Comparison of ENCODE assay signal across 26 cellular contexts in genomic region chr2:232388324-232388891, GRCh38. TPM values are rescaled to one million over a fixed set of nuclear protein-coding genes. Genes with fewer than 3 reads are reported as not detected.
DNase-seq lines count a peak whose midpoint lies in the region; TF ChIP-seq lines count a peak whose summit lies in the region.
"Had no signal": no experiment of that assay in that cellular context is flagged by ENCODE, and none has a peak within 500 bp of the region (broad histone marks: within the 10 kb centered on the region; RNA-seq: fewer than 3 reads in every experiment).

No MANE protein-coding gene starts in this region.

- no peaks in the 10 kb centered on the region for H4K20me1 ChIP-seq in smooth muscle cell (ENCODE audit: low read depth)

- peaks cover 69% of the 10 kb centered on the region for H3K27me3 ChIP-seq in HUES6 (ENCODE audit: control insufficient read depth, insufficient read depth, low read length)
- peaks cover 83% of the 10 kb centered on the region for H3K27me3 ChIP-seq in endodermal cell (ENCODE audit: control insufficient read depth, insufficient read depth, low read length, poor library complexity, severe bottlenecking)
- peaks cover 46% of the 10 kb centered on the region for H3K27me3 ChIP-seq in mesendoderm (ENCODE audit: insufficient read depth, low read length, poor library complexity)
- peaks cover 11% of the 10 kb centered on the region for H3K27me3 ChIP-seq in smooth muscle cell (ENCODE audit: low read depth)
- H3K27me3 ChIP-seq: ascending aorta had no signal

- peaks cover 7% of the 10 kb centered on the region for H3F3A ChIP-seq in smooth muscle cell (ENCODE audit: low read depth)

- H3K27ac Mint-ChIP-seq in endodermal cell (no peak overlapping the region), progenitor cell of endocrine pancreas (no peak overlapping the region), HFFc6 (no peak overlapping the region)
- H3K27ac Mint-ChIP-seq: activated CD4-positive, alpha-beta T cell treated with anti-CD3 and anti-CD28 coated beads, Interleukin-2, amount 10 ng/mL, durations not matched to agents 7 days and 5 days; activated CD8-positive, alpha-beta memory T cell treated with anti-CD3 and anti-CD28 coated beads, Interleukin-2, amount 10 ng/mL, durations not matched to agents 7 days and 5 days; activated naive CD4-positive, alpha-beta T cell treated with anti-CD3 and anti-CD28 coated beads, Interleukin-2, amount 50 U/mL, for 72 hours; CD4-positive, CD25-positive, alpha-beta regulatory T cell had no signal

- H3K9me3 Mint-ChIP-seq in endodermal cell (no peaks in the 10 kb centered on the region), progenitor cell of endocrine pancreas (ENCODE audit: low read depth) (no peaks in the 10 kb centered on the region), HFFc6 (no peaks in the 10 kb centered on the region)
- H3K9me3 Mint-ChIP-seq: activated CD4-positive, alpha-beta T cell treated with anti-CD3 and anti-CD28 coated beads, Interleukin-2, amount 10 ng/mL, durations not matched to agents 7 days and 5 days; activated naive CD4-positive, alpha-beta T cell treated with anti-CD3 and anti-CD28 coated beads, Interleukin-2, amount 50 U/mL, for 72 hours; naive thymus-derived CD8-positive, alpha-beta T cell had no signal

- no peak overlapping the region for H3K4ac ChIP-seq in mesendoderm (ENCODE audit: low read depth, low read length)

- WGBS in endodermal cell (ENCODE audit: insufficient coverage in 1 of 2, insufficient read length in 1 of 2), 2 experiments, result 13 to 17% methylated on average over 35 to 42 of the region's 42 CpGs
- no CpG with 5 or more reads among the region's 42 CpGs for WGBS in mesendoderm (ENCODE audit: extremely low coverage, insufficient coverage, low lambda C conversion rate)
- 44% methylated on average over 42 of the region's 42 CpGs for WGBS in smooth muscle cell (ENCODE audit: low lambda C conversion rate)

- H3K23ac ChIP-seq in mesendoderm (ENCODE audit: low read length), result no peak overlapping the region

- no peak overlapping the region for H4K5ac ChIP-seq in mesendoderm (ENCODE audit: low read length)

- peak overlapping the region; percentile 48 for H3K4me2 ChIP-seq in mesendoderm (ENCODE audit: low read length)
- peak overlapping the region; percentile 67 for H3K4me2 ChIP-seq in smooth muscle cell

- H3K4me3 Mint-ChIP-seq in endodermal cell, result peak overlapping the region; percentile 46
- no peak overlapping the region for H3K4me3 Mint-ChIP-seq in progenitor cell of endocrine pancreas (ENCODE audit: low read depth)
- no peak overlapping the region for H3K4me3 Mint-ChIP-seq in HFFc6
- H3K4me3 Mint-ChIP-seq: activated CD4-positive, alpha-beta T cell treated with anti-CD3 and anti-CD28 coated beads, Interleukin-2, amount 10 ng/mL, durations not matched to agents 7 days and 5 days; activated CD8-positive, alpha-beta memory T cell treated with anti-CD3 and anti-CD28 coated beads, Interleukin-2, amount 10 ng/mL, durations not matched to agents 7 days and 5 days; CD4-positive, CD25-positive, alpha-beta regulatory T cell; naive thymus-derived CD8-positive, alpha-beta T cell had no signal

- no peak overlapping the region for H3K27ac ChIP-seq in HUES6 (ENCODE audit: low read depth, low read length)
- H3K27ac ChIP-seq in endodermal cell (ENCODE audit: low read depth, low read length), result no peak overlapping the region
- no peak overlapping the region for H3K27ac ChIP-seq in mesendoderm (ENCODE audit: low read depth, low read length)
- no peak overlapping the region for H3K27ac ChIP-seq in smooth muscle cell (ENCODE audit: low read depth)
- H3K27ac ChIP-seq: ascending aorta, epithelial cell of prostate, uterus had no signal

- no peak overlapping the region for H3K56ac ChIP-seq in mesendoderm (ENCODE audit: low read length)

- no peaks in the 10 kb centered on the region for H3K79me2 ChIP-seq in mesendoderm (ENCODE audit: control insufficient read depth, insufficient read depth, low read length)
- no peaks in the 10 kb centered on the region for H3K79me2 ChIP-seq in smooth muscle cell (ENCODE audit: low read depth)

- H3K4me1 ChIP-seq in HUES6 (ENCODE audit: control insufficient read depth, insufficient read depth, low read length) (peaks cover 29% of the 10 kb centered on the region), endodermal cell (ENCODE audit: control insufficient read depth, insufficient read depth, low read length) (no peaks in the 10 kb centered on the region), mesendoderm (ENCODE audit: control insufficient read depth, low read depth, low read length) (no peaks in the 10 kb centered on the region), smooth muscle cell (ENCODE audit: low read depth) (peaks cover 15% of the 10 kb centered on the region)
- H3K4me1 ChIP-seq: ascending aorta had no signal

- DNase-seq in endodermal cell (peak; percentile 68), mesendoderm (peak; percentile 42), smooth muscle cell (lab: John Stamatoyannopoulos, UW; ENCODE audit: unreplicated experiment) (no peak), progenitor cell of endocrine pancreas (ENCODE audit: low spot score, unreplicated experiment) (no peak), HFFc6 (no peak), DMS 273 (lab: John Stamatoyannopoulos, UW; ENCODE audit: unreplicated experiment) (no peak), nucleus accumbens (lab: John Stamatoyannopoulos, UW) (no peak)
- DNase-seq: activated CD4-positive, alpha-beta T cell treated with anti-CD3 and anti-CD28 coated beads, Interleukin-2, amount 10 ng/mL, durations not matched to agents 7 days and 5 days; activated CD8-positive, alpha-beta memory T cell treated with anti-CD3 and anti-CD28 coated beads, Interleukin-2, amount 10 ng/mL, durations not matched to agents 7 days and 5 days; CD4-positive, CD25-positive, alpha-beta regulatory T cell; central memory CD4-positive, alpha-beta T cell; DMS 273 treated with DMSO at 0.1 percent for 48 hours; naive thymus-derived CD8-positive, alpha-beta T cell; NCI-H1105; NCI-H2029 treated with DMSO at 0.1 percent for 48 hours; stimulated activated CD4-positive, alpha-beta T cell treated with anti-CD3 and anti-CD28 coated beads, Interleukin-1b, Interleukin-23, amount 100 ng/mL, for 48 hours; uterus had no signal

- H2BK15ac ChIP-seq in mesendoderm (replicated peaks; ENCODE audit: low read depth), result no peak overlapping the region

- H3K36me3 ChIP-seq in HUES6 (ENCODE audit: control insufficient read depth, insufficient read depth, low read length) (no peaks in the 10 kb centered on the region), endodermal cell (ENCODE audit: control insufficient read depth, insufficient read depth, low read length) (no peaks in the 10 kb centered on the region), mesendoderm (ENCODE audit: control insufficient read depth, insufficient read depth, low read length) (no peaks in the 10 kb centered on the region), smooth muscle cell (ENCODE audit: low read depth) (no peaks in the 10 kb centered on the region)
- H3K36me3 ChIP-seq: ascending aorta, uterus had no signal

- H3K79me1 ChIP-seq in mesendoderm (ENCODE audit: low read length), result no peaks in the 10 kb centered on the region

- no peak overlapping the region for H4K8ac ChIP-seq in mesendoderm (ENCODE audit: low read depth, low read length)

- no peak overlapping the region for H2BK5ac ChIP-seq in mesendoderm (ENCODE audit: low read length)

- H3K36me3 Mint-ChIP-seq in endodermal cell (ENCODE audit: low read depth) (no peaks in the 10 kb centered on the region), progenitor cell of endocrine pancreas (ENCODE audit: insufficient read depth) (no peaks in the 10 kb centered on the region), HFFc6 (ENCODE audit: low read depth) (no peaks in the 10 kb centered on the region; the same call in 1 of the 2 replicates)
- H3K36me3 Mint-ChIP-seq: activated CD8-positive, alpha-beta memory T cell treated with anti-CD3 and anti-CD28 coated beads, Interleukin-2, amount 10 ng/mL, durations not matched to agents 7 days and 5 days; activated naive CD4-positive, alpha-beta T cell treated with anti-CD3 and anti-CD28 coated beads, Interleukin-2, amount 50 U/mL, for 72 hours; CD4-positive, CD25-positive, alpha-beta regulatory T cell had no signal

- H3K18ac ChIP-seq in mesendoderm (ENCODE audit: low read length), result no peak overlapping the region

- H3K4me3 ChIP-seq in HUES6 (ENCODE audit: low read depth, low read length), result peak overlapping the region; percentile 65
- H3K4me3 ChIP-seq in endodermal cell (ENCODE audit: low read length), result no peak overlapping the region
- H3K4me3 ChIP-seq in mesendoderm (ENCODE audit: low read length), result no peak overlapping the region
- H3K4me3 ChIP-seq in smooth muscle cell, result no peak overlapping the region
- H3K4me3 ChIP-seq: uterus had no signal

- no peaks in the 10 kb centered on the region for H3K9me3 ChIP-seq in HUES6 (ENCODE audit: control insufficient read depth, insufficient read depth, low read depth, low read length)
- H3K9me3 ChIP-seq in endodermal cell (ENCODE audit: control insufficient read depth, low read length), result no peaks in the 10 kb centered on the region
- no peaks in the 10 kb centered on the region for H3K9me3 ChIP-seq in smooth muscle cell (replicated peaks; ENCODE audit: low read depth)
- H3K9me3 ChIP-seq: ascending aorta, uterus had no signal

- no peak for TF ChIP-seq CTCF in endodermal cell (conservative IDR thresholded peaks at IDR 0.05)
- TF ChIP-seq CTCF in smooth muscle cell (IDR thresholded peaks at IDR 0.05; ENCODE audit: borderline replicate concordance, insufficient read depth, poor library complexity, severe bottlenecking), result no peak
- TF ChIP-seq CTCF in progenitor cell of endocrine pancreas (IDR thresholded peaks at IDR 0.05; ENCODE audit: unreplicated experiment), result no peak
- no peak for TF ChIP-seq CTCF in HFFc6 (IDR thresholded peaks at IDR 0.05)

- H2BK120ac ChIP-seq in mesendoderm (ENCODE audit: low read depth, low read length), result no peak overlapping the region

- no peak overlapping the region for H2AFZ ChIP-seq in smooth muscle cell (ENCODE audit: low read depth)

- no peak overlapping the region for H2AK5ac ChIP-seq in mesendoderm (ENCODE audit: low read length)

- peaks cover 3% of the 10 kb centered on the region for H3K4me1 Mint-ChIP-seq in endodermal cell
- H3K4me1 Mint-ChIP-seq in progenitor cell of endocrine pancreas (ENCODE audit: low read depth), result peaks cover 6% of the 10 kb centered on the region
- peaks cover 28% of the 10 kb centered on the region for H3K4me1 Mint-ChIP-seq in HFFc6 (ENCODE audit: low read depth)
- H3K4me1 Mint-ChIP-seq: activated CD4-positive, alpha-beta T cell treated with anti-CD3 and anti-CD28 coated beads, Interleukin-2, amount 10 ng/mL, durations not matched to agents 7 days and 5 days; activated CD8-positive, alpha-beta memory T cell treated with anti-CD3 and anti-CD28 coated beads, Interleukin-2, amount 10 ng/mL, durations not matched to agents 7 days and 5 days had no signal

- H3K27me3 Mint-ChIP-seq in endodermal cell (ENCODE audit: insufficient read depth) (peaks cover 81% of the 10 kb centered on the region), progenitor cell of endocrine pancreas (peaks cover 72% of the 10 kb centered on the region), HFFc6 (ENCODE audit: insufficient read depth) (peaks cover 60% of the 10 kb centered on the region)

- H3K9ac ChIP-seq in HUES6 (ENCODE audit: low read length), result peak overlapping the region; percentile 51
- no peak overlapping the region for H3K9ac ChIP-seq in endodermal cell (ENCODE audit: extremely low read depth, low read length, poor library complexity, severe bottlenecking)
- no peak overlapping the region for H3K9ac ChIP-seq in mesendoderm (ENCODE audit: low read length)
- no peak overlapping the region for H3K9ac ChIP-seq in smooth muscle cell (ENCODE audit: low read depth)

RNA-seq across cellular contexts. Expression of gene ALPP, which starts 9.9 kb away (rescaled TPM):
- total RNA-seq in endodermal cell, result not detected
- polyA plus RNA-seq in endodermal cell (2013, experiment 1 of 2), result not detected
- polyA plus RNA-seq in endodermal cell (2013, experiment 2 of 2), result not detected
- polyA plus RNA-seq in mesendoderm (2013, experiment 1 of 2), result 0.03 TPM
- polyA plus RNA-seq in mesendoderm (2013, experiment 2 of 2), result not detected
- 0.22 and 0.58 TPM in 2 replicates for total RNA-seq in smooth muscle cell
- polyA plus RNA-seq in smooth muscle cell, result 0.99 TPM in 1 of 2 replicates, not detected in the other
- total RNA-seq in progenitor cell of endocrine pancreas, result not detected in 2 replicates
- total RNA-seq in HFFc6 (2021; fragmentation: NEBNext Ultra II Directional; extraction: Animal tissue kit (Norgen Biotek cat#: 25700)), result not detected
- total RNA-seq: activated CD4-positive, alpha-beta T cell treated with anti-CD3 and anti-CD28 coated beads, Interleukin-2, amount 10 ng/mL, durations not matched to agents 7 days and 5 days; activated CD8-positive, alpha-beta memory T cell treated with anti-CD3 and anti-CD28 coated beads, Interleukin-2, amount 10 ng/mL, durations not matched to agents 7 days and 5 days; ascending aorta; CD4-positive, CD25-positive, alpha-beta regulatory T cell; kidney epithelial cell; mesenteric fat pad; naive thymus-derived CD8-positive, alpha-beta T cell; NCI-H460; SK-MEL-5; T-helper 2 cell treated with Interferon-gamma antibody and Interleukin-4, amounts not matched to agents 100 ng/mL and 5 ng/mL, for 36 hours had no signal
- polyA plus RNA-seq: CD4-positive, CD25-positive, alpha-beta regulatory T cell; naive thymus-derived CD8-positive, alpha-beta T cell had no signal

RNA-seq across cellular contexts. Expression of gene ALPG, which starts 18.2 kb away (rescaled TPM):
- total RNA-seq in endodermal cell, result not detected
- 0.11 TPM for polyA plus RNA-seq in endodermal cell (2013, experiment 1 of 2)
- polyA plus RNA-seq in endodermal cell (2013, experiment 2 of 2), result not detected
- 0.03 TPM for polyA plus RNA-seq in mesendoderm (2013, experiment 1 of 2)
- 0.03 TPM for polyA plus RNA-seq in mesendoderm (2013, experiment 2 of 2)
- not detected in 2 replicates for total RNA-seq in smooth muscle cell
- not detected in 2 replicates for polyA plus RNA-seq in smooth muscle cell
- total RNA-seq in progenitor cell of endocrine pancreas, result not detected in 2 replicates
- total RNA-seq in HFFc6 (2021; fragmentation: NEBNext Ultra II Directional; extraction: Animal tissue kit (Norgen Biotek cat#: 25700)), result not detected
- total RNA-seq: activated CD4-positive, alpha-beta T cell treated with anti-CD3 and anti-CD28 coated beads, Interleukin-2, amount 10 ng/mL, durations not matched to agents 7 days and 5 days; activated CD8-positive, alpha-beta memory T cell treated with anti-CD3 and anti-CD28 coated beads, Interleukin-2, amount 10 ng/mL, durations not matched to agents 7 days and 5 days; activated naive CD4-positive, alpha-beta T cell treated with anti-CD3 and anti-CD28 coated beads, Interleukin-2, amount 50 U/mL, for 72 hours; ascending aorta; CD4-positive, CD25-positive, alpha-beta regulatory T cell; kidney epithelial cell; mesenteric fat pad; naive thymus-derived CD8-positive, alpha-beta T cell; NCI-H460; SK-MEL-5; T-helper 2 cell treated with Interferon-gamma antibody and Interleukin-4, amounts not matched to agents 100 ng/mL and 5 ng/mL, for 36 hours; uterus had no signal
- polyA plus RNA-seq: CD4-positive, CD25-positive, alpha-beta regulatory T cell; naive thymus-derived CD8-positive, alpha-beta T cell had no signal

Comparison
In these comparisons a context has a peak if more than half of its experiments do, and no peak if none do; other contexts are left out.
1. DNase-seq: peak in endodermal cell (single experiment) and mesendoderm (single experiment); none in smooth muscle cell (single experiment), progenitor cell of endocrine pancreas (single experiment), HFFc6 (single experiment), DMS 273 (single experiment) and nucleus accumbens (0 of 56).